ENCODE assay signal across 1 cellular context in genomic region chr3:133662256-133662773, GRCh38.
A peak's percentile ranks its signal among the peaks of the same experiment; 100 is the strongest.
TF ChIP-seq lines count a peak whose summit lies in the region.

No MANE protein-coding gene starts in this region.

TF ChIP-seq in HepG2, 621 proteins besides CTCF, POLR2A, EP300 and RAD21 (continued from another document):
- no peak for TF ChIP-seq ZXDC (CRISPR knock-in tag; IDR thresholded peaks at IDR 0.05)
- TF ChIP-seq ZNF773 (CRISPR knock-in tag; IDR thresholded peaks at IDR 0.05; ENCODE audit: borderline replicate concordance) = no peak
- TF ChIP-seq NR2F2 (IDR thresholded peaks at IDR 0.05; ENCODE audit: borderline replicate concordance, low read depth) = no peak
- TF ChIP-seq ETV5 (CRISPR knock-in tag; IDR thresholded peaks at IDR 0.05; ENCODE audit: borderline replicate concordance) = no peak
- peak; percentile 84 for TF ChIP-seq STAG1 (CRISPR knock-in tag; IDR thresholded peaks at IDR 0.05)
- peak; percentile 28; the same call in 1 of the 2 replicates for TF ChIP-seq ZNF281 (CRISPR knock-in tag; IDR thresholded peaks at IDR 0.05; ENCODE audit: borderline replicate concordance)
- TF ChIP-seq ZNF784 (CRISPR knock-in tag; IDR thresholded peaks at IDR 0.05; ENCODE audit: borderline replicate concordance) = no peak
- TF ChIP-seq AGO2 (optimal IDR thresholded peaks at IDR 0.05; ENCODE audit: low read depth, low read length) = no peak
- no peak for TF ChIP-seq PREB (CRISPR knock-in tag; IDR thresholded peaks at IDR 0.05)
- TF ChIP-seq CREB1 (IDR thresholded peaks at IDR 0.05) = no peak
- TF ChIP-seq CREB1 (CRISPR knock-in tag; IDR thresholded peaks at IDR 0.05) = no peak
- no peak for TF ChIP-seq SETDB1 (CRISPR knock-in tag; IDR thresholded peaks at IDR 0.05; ENCODE audit: borderline replicate concordance)
- no peak for TF ChIP-seq ZNF441 (CRISPR knock-in tag; IDR thresholded peaks at IDR 0.05; ENCODE audit: borderline replicate concordance)
- no peak for TF ChIP-seq HHEX (CRISPR knock-in tag; IDR thresholded peaks at IDR 0.05)
- no peak for TF ChIP-seq KIAA2018 (CRISPR knock-in tag; IDR thresholded peaks at IDR 0.05; ENCODE audit: borderline replicate concordance)
- TF ChIP-seq ZNF776 (CRISPR knock-in tag; IDR thresholded peaks at IDR 0.05) = no peak
- TF ChIP-seq DNMT3B (CRISPR knock-in tag; conservative IDR thresholded peaks at IDR 0.05) = no peak
- TF ChIP-seq NR2F1 (CRISPR knock-in tag; IDR thresholded peaks at IDR 0.05) = no peak
- TF ChIP-seq NR1H2 (CRISPR knock-in tag; IDR thresholded peaks at IDR 0.05; ENCODE audit: borderline replicate concordance, low read depth) = no peak
